ENCODE assay signal across 13 cellular contexts in the genomic region with DNA sequence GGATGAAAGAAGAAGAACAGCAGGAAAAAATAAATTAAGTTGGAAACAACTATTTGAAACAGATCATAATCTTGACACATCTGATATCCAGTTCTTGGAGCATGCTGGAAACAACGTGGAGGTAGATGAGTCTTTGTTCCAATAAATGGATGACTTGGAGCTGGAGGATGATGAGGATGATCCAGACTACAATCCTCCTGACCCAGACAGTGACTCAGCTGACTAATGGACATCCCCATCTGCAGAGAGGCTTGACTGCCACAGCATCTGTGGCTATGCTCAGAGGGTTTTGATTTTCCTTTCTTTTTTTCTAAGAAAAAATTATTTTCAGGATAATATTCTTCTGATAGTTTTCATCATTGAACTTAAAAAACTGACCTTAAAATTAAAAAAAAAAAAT.
"Had no signal": no experiment of that assay in that cellular context is flagged by ENCODE, and none has a peak within 500 bp of the region (broad histone marks: within the 10 kb centered on the region; RNA-seq: fewer than 3 reads in every experiment).

No MANE protein-coding gene starts in this region.

- H3K27ac ChIP-seq: body of pancreas, esophagus muscularis mucosa, heart right ventricle, thyroid gland had no signal

- H3K36me3 ChIP-seq: esophagus muscularis mucosa, heart right ventricle, thyroid gland had no signal

- H3K27me3 ChIP-seq: body of pancreas, esophagus muscularis mucosa, heart right ventricle, thyroid gland had no signal

- H3K4me3 ChIP-seq: body of pancreas, esophagus muscularis mucosa, heart right ventricle, skin epidermis, thyroid gland had no signal

- FAIRE-seq: keratinocyte, urothelium cell line had no signal

- H3K4me1 ChIP-seq: body of pancreas, thyroid gland had no signal

- ATAC-seq: body of pancreas; heart right ventricle; naive thymus-derived CD4-positive, alpha-beta T cell had no signal

- H3K9me3 ChIP-seq: body of pancreas, esophagus muscularis mucosa, thyroid gland had no signal

- DNase-seq: activated CD4-positive, alpha-beta T cell treated with anti-CD3 and anti-CD28 coated beads, Interleukin-2, amount 50 U/mL, for 1 hour; activated CD4-positive, CD25-positive, alpha-beta regulatory T cell; activated T-cell treated with anti-CD3 and anti-CD28 coated beads for 4 hours; body of pancreas; cerebellar nuclear complex; foreskin melanocyte; heart right ventricle; naive thymus-derived CD4-positive, alpha-beta T cell; thyroid gland had no signal
